ENCODE assay signal across 11 cellular contexts in the genomic region with DNA sequence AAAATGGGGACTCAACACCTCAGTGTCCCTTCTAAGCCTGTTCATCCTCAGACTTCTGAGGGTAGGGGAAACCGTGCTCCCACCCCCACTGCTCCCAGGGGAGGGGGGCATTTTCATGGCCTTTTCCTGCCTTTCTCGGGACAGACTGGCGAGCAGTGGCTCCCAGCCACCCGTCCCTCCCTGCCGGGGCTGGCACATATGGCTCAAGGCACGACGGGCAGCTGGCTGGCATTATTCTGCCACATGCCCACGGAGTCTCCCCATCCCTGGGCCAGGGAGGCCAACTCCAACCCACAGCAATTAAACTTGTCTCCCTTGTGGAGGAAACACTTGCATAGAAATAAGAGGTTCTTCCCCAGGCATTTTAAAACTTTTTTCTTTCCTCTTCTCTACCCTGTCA.
DNase-seq lines count a peak whose midpoint lies in the region; ATAC-seq and TF ChIP-seq lines count a peak whose summit lies in the region.
"Had no signal": no experiment of that assay in that cellular context is flagged by ENCODE, and none has a peak within 500 bp of the region (broad histone marks: within the 10 kb centered on the region; RNA-seq: fewer than 3 reads in every experiment).

No MANE protein-coding gene starts in this region.

- H3K9me2 ChIP-seq in hepatocyte (replicated peaks; ENCODE audit: insufficient read depth): no peaks in the 10 kb centered on the region

- DNase-seq in COR-L47 (lab: John Stamatoyannopoulos, UW) (peak; percentile 23), hepatocyte (ENCODE audit: low spot score) (no peak), NCI-H128 (lab: John Stamatoyannopoulos, UW; ENCODE audit: unreplicated experiment) (no peak), C1 segment of cervical spinal cord (lab: John Stamatoyannopoulos, UW) (no peak)
- DNase-seq: glutamatergic neuron, kidney glomerular epithelial cell had no signal

- H3K9me3 ChIP-seq in HUES64 (ENCODE audit: insufficient read depth, low read depth, low read length): no peaks in the 10 kb centered on the region
- H3K9me3 ChIP-seq in hepatocyte (ENCODE audit: low read depth): no peaks in the 10 kb centered on the region

- ATAC-seq in GM19023 (IDR thresholded peaks at IDR 0.05; ENCODE audit: unreplicated experiment) (no peak), GM21367 (IDR thresholded peaks at IDR 0.05; ENCODE audit: unreplicated experiment) (no peak)
- ATAC-seq: K562 had no signal

- H3K4me1 Mint-ChIP-seq in nephron: peaks cover 21% of the 10 kb centered on the region

- H4K20me1 ChIP-seq in hepatocyte (ENCODE audit: insufficient read depth, poor library complexity, severe bottlenecking): no peaks in the 10 kb centered on the region

- peak overlapping the region; percentile 72 for H3K4me2 ChIP-seq in hepatocyte

- peak overlapping the region; percentile 43 for H3K9ac ChIP-seq in HUES64 (ENCODE audit: low read depth, low read length)

- peak overlapping the region; percentile 48 to 70 (median 68) for H3K4me3 Mint-ChIP-seq in nephron

- peak overlapping the region; percentile 25 to 58 (median 33) for H3K27ac Mint-ChIP-seq in nephron

- H3K9me3 Mint-ChIP-seq in nephron: no peaks in the 10 kb centered on the region

- 58% methylated on average over 8 of the region's 8 CpGs for WGBS in HUES64
- 49% methylated on average over 8 of the region's 8 CpGs for WGBS in hepatocyte (ENCODE audit: low lambda C conversion rate, missing lambda C conversion rate)

- H3K27ac ChIP-seq in HUES64 (ENCODE audit: low read depth, low read length): peak overlapping the region; percentile 59
- no peak overlapping the region for H3K27ac ChIP-seq in hepatocyte

- H3K79me2 ChIP-seq in hepatocyte: no peaks in the 10 kb centered on the region

- no peaks in the 10 kb centered on the region for H3K36me3 Mint-ChIP-seq in nephron (ENCODE audit: low read depth)

- H3K4me1 ChIP-seq in HUES64 (ENCODE audit: insufficient read depth, low read length): peaks cover 13% of the 10 kb centered on the region
- peaks cover 10% of the 10 kb centered on the region for H3K4me1 ChIP-seq in hepatocyte (ENCODE audit: insufficient read depth)

- H3K36me3 ChIP-seq in HUES64 (ENCODE audit: insufficient read depth, low read length) (no peaks in the 10 kb centered on the region), hepatocyte (replicated peaks; ENCODE audit: insufficient read depth, low read depth) (no peaks in the 10 kb centered on the region)

- peak overlapping the region; percentile 49 for H2AFZ ChIP-seq in hepatocyte

- TF ChIP-seq CTCF in hepatocyte (IDR thresholded peaks at IDR 0.05; ENCODE audit: poor library complexity) (no peak), nephron (IDR thresholded peaks at IDR 0.05; ENCODE audit: unreplicated experiment in 3 of 3) (no peak)

- H3K27me3 Mint-ChIP-seq in nephron (ENCODE audit: low read depth): no peaks in the 10 kb centered on the region

- H3K4me3 ChIP-seq in HUES64 (ENCODE audit: low read length): peak overlapping the region; percentile 32
- H3K4me3 ChIP-seq in hepatocyte: no peak overlapping the region
- H3K4me3 ChIP-seq: K562 had no signal

- H3K27me3 ChIP-seq in HUES64 (ENCODE audit: insufficient read depth, low read length) (no peaks in the 10 kb centered on the region), hepatocyte (no peaks in the 10 kb centered on the region)
